1 cellular context compared by ENCODE assay signal in the genomic region with DNA sequence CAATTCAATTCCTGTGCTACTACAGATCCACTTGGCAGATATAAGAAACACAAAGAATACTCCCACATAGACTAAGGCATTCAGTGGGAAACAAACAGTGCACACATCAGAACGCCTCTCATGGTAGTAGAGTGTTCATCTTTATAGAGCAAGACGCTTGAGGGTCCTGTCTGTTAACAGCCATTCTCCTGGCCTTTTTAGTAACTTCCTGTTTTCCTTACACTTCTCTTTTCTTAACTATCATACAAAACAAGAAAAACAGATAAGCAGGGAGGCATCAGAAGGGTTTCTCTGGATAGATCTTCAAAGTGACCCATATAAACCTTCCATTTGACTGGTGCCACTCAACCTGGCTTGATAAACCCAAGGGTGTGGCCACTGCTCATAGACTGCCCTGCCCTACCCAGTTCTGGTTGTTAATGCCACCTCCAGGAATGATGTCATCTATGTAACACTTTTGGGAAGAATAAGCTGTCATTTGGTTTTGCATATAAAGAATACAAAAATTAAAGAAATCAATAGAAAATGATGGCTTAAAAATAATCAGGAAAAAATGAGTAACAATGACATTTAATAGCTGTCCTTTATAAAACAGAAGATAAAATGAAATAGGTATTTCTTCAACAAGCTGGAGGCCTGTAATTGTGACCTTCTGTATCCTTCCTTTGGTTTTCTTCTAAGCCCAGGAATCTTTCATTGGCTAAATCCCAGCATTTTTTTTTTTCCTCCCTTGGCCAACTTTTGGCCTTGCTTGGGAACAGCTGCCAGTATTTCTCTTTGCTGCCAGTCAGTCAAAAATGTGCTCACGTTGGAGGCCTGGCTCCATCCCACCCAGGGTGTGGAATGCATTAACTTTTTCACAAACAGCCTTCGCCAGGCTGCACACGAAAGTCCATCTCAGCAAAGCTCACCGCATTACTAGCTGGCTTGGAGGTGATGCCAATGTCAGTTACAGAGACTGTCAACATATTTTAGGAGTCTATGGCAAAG.
TF ChIP-seq lines count a peak whose summit lies in the region.

No MANE protein-coding gene starts in this region.

TF ChIP-seq in WTC11, 78 proteins besides CTCF, POLR2A, EP300 and RAD21 (continued from another document):
- TF ChIP-seq, protein P1, sequence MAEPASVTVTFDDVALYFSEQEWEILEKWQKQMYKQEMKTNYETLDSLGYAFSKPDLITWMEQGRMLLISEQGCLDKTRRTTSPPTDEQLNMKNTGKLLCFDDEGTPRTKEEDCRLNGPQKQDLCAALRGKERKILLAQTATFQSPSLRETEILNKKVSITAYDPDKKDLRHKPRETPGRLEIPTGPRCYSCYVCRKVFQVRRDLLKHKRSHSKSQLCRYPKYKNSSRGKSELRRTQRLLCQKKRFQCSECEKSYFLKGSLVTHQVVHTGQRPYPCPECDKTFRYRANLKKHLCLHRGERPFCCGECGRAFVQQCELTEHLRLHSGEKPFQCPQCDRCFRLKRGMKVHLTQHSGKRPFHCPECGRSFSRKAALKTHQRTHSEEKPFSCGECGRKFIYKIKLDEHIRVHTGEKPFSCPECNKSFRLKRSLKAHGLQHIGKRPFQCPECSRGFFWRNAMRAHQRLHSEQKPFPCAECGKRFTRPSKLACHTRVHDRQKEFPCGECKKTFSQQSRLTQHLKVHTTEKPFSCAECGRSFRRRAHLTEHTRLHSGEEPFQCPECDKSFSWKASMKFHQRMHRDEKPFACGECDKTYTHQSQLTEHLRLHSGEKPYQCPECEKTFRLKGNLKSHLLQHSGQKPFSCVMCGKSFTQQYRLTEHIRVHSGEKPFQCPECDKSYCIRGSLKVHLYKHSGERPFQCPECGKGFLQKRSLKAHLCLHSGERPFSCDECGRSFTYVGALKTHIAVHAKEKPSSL (CRISPR knock-in tag; conservative IDR thresholded peaks at IDR 0.05): no peak
- no peak for TF ChIP-seq SP1 (CRISPR knock-in tag; conservative IDR thresholded peaks at IDR 0.05)
TF ChIP-seq in WTC11: peak in this region for 0.
